Comparison of ENCODE assay signal across 32 cellular contexts in genomic region chr4:96037705-96038104, GRCh38.
"Had no signal": no experiment of that assay in that cellular context is flagged by ENCODE, and none has a peak within 500 bp of the region (broad histone marks: within the 10 kb centered on the region; RNA-seq: fewer than 3 reads in every experiment).

No MANE protein-coding gene starts in this region.

- ATAC-seq: activated naive CD4-positive, alpha-beta T cell treated with anti-CD3 and anti-CD28 coated beads, Interleukin-2, amount 50 U/mL, for 72 hours; activated naive CD8-positive, alpha-beta T cell treated with anti-CD3 and anti-CD28 coated beads, Interleukin-2, amount 50 U/mL, for 24 hours; activated T-cell treated with anti-CD3 and anti-CD28 coated beads, Interleukin-2, amount 50 U/mL, for 4 hours; activated T-cell treated with anti-CD3 and anti-CD28 coated beads, Interleukin-2, amount 50 U/mL, for 72 hours; activated T-helper 17 cell treated with anti-CD3 and anti-CD28 coated beads, Interleukin-2, amount 50 U/mL, for 72 hours; body of pancreas had no signal

- H3K36me3 ChIP-seq: adrenal gland, ascending aorta, brain microvascular endothelial cell, breast epithelium, cardiac muscle cell had no signal

- H3K4me1 ChIP-seq: adrenal gland, ascending aorta, body of pancreas, breast epithelium had no signal

- H3K9me3 ChIP-seq: adrenal gland, ascending aorta, body of pancreas, breast epithelium had no signal

- H3K27ac ChIP-seq: adrenal gland, ascending aorta, body of pancreas, brain microvascular endothelial cell, breast epithelium, cardiac muscle cell had no signal

- DNase-seq: activated effector memory CD4-positive, alpha-beta T cell treated with anti-CD3 and anti-CD28 coated beads, Interleukin-2, amount 50 U/mL, for 16 hours; activated effector memory CD4-positive, alpha-beta T cell treated with Interleukin-2 at 50 U/mL for 16 hours; activated gamma-delta T cell; activated gamma-delta T cell treated with Interleukin-2 at 50 U/mL for 16 hours; activated naive CD4-positive, alpha-beta T cell; activated naive CD4-positive, alpha-beta T cell treated with anti-CD3 and anti-CD28 coated beads for 36 hours; activated naive CD4-positive, alpha-beta T cell treated with anti-CD3 and anti-CD28 coated beads, Interleukin-2, amount 10 ng/mL, durations not matched to agents 7 days and 5 days; activated naive CD4-positive, alpha-beta T cell treated with anti-CD3 and anti-CD28 coated beads, Interleukin-2, amount 50 U/mL, for 16 hours; activated naive CD4-positive, alpha-beta T cell treated with Interleukin-2 at 50 U/mL for 16 hours; activated naive CD8-positive, alpha-beta T cell treated with anti-CD3 and anti-CD28 coated beads for 36 hours; activated naive CD8-positive, alpha-beta T cell treated with anti-CD3 and anti-CD28 coated beads, Interleukin-2, amount 10 ng/mL, durations not matched to agents 7 days and 5 days; activated naive CD8-positive, alpha-beta T cell treated with anti-CD3 and anti-CD28 coated beads, Interleukin-2, amount 50 U/mL, for 24 hours; activated T-cell treated with anti-CD3 and anti-CD28 coated beads, Interleukin-2, amount 50 U/mL, for 1 hour; activated T-cell treated with anti-CD3 and anti-CD28 coated beads, Interleukin-2, amount 50 U/mL, for 24 hours; activated T-cell treated with anti-CD3 and anti-CD28 coated beads, Interleukin-2, amount 50 U/mL, for 4 hours; activated T-cell treated with anti-CD3 and anti-CD28 coated beads, Interleukin-2, amount 50 U/mL, for 48 hours; activated T-cell treated with anti-CD3 and anti-CD28 coated beads, Interleukin-2, amount 50 U/mL, for 72 hours; adrenal gland; amniotic stem cell; amygdala; anterior cingulate cortex; aorta; body of pancreas; brain microvascular endothelial cell; caudate nucleus; central memory CD4-positive, alpha-beta T cell; cerebellar nuclear complex had no signal

- H3K4me3 ChIP-seq: adrenal gland, ascending aorta, body of pancreas, breast epithelium, cardiac muscle cell had no signal

- H3K27me3 ChIP-seq: adrenal gland, ascending aorta, body of pancreas, brain microvascular endothelial cell, breast epithelium, cardiac muscle cell had no signal
